ENCODE assay signal across 8 cellular contexts in the genomic region with DNA sequence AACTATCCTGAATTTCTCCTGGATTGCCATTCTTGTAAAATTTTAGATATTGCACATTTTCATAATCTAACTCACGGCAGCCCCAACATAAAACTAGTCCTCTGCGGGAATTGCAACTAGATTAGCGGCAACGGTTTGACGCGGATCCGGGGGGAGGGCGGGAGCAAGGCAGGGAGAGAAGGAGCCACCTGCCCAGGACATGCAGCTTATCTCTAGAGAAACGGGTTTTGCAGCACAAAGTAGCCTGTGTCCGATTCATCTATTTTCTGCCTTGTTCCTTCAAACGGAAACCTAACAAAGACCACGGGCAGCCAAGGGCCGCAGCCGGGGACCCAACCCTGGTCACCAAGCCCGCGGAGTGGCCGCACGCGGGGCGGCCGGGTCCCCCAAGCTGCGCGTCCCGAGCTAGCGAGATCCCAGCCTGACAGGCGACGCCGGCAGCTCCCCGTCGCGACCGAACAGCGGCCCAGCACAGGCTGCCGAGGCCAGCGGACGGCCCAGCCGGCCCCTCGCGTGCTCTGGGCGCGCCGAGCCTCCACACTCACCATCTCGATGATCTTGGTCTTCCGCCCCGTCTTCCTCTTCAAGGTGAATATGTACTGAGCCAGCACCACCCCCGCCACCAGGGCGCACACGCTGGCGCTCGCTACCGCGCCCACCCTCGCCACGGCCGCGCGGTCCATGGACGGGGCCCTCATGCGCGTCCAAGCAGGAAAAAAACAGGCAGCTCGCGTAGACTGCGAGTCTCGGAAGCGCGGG. TPM values are rescaled to one million over a fixed set of nuclear protein-coding genes. Genes with fewer than 3 reads are reported as not detected.
DNase-seq lines count a peak whose midpoint lies in the region; ATAC-seq and TF ChIP-seq lines count a peak whose summit lies in the region.

A gene (minus strand): TSS at position 754 of the 759 bp plus-strand sequence. CDS start 71 bp downstream, at position 683.

- ATAC-seq in GM21619 (IDR thresholded peaks at IDR 0.05; ENCODE audit: unreplicated experiment) = peak; percentile 37

- H3K4me1 ChIP-seq in liver (ENCODE audit: control insufficient read depth in 4 of 4, insufficient read depth in 4 of 4, low read length in 3 of 4) = peaks cover 10 to 34% (median 20%) of the 10 kb centered on the region in 4 donors

- H3K4me1 Mint-ChIP-seq in IgD-negative memory B cell = peaks cover 20 to 34% (median 32%) of the 10 kb centered on the region in 3 donors
- peaks cover 32% of the 10 kb centered on the region for H3K4me1 Mint-ChIP-seq in dendritic cell treated with granulocyte-macrophage colony-stimulating factor and Interleukin-4, amounts not matched to agents 40 ng/mL and 50 ng/mL, for 4 days (ENCODE audit: low read depth)

- peak within 1 kb of the TSS; percentile 88 for H3K9ac ChIP-seq in liver (ENCODE audit: low read depth in 1 of 2, low read length in 2 of 2)

- WGBS in liver = under 1% methylated on average over 66 of the region's 66 CpGs

- intact Hi-C loops in T-helper 2 cell treated with Interferon-gamma antibody and Interleukin-4, amounts not matched to agents 100 ng/mL and 5 ng/mL, for 36 hours (cut with micrococcal nuclease) = loop anchor here (1.0 kb wide), 2 partner anchors 8 to 119 kb away; no protein-coding TSS in a partner anchor
- intact Hi-C loops in dendritic cell treated with granulocyte-macrophage colony-stimulating factor and Interleukin-4, amounts not matched to agents 40 ng/mL and 50 ng/mL, for 4 days (cut with micrococcal nuclease) = loop anchor here (2.0 to 10.0 kb wide), 5 partner anchors 23 to 567 kb away; a partner anchor contains a TSS

- H3K27me3 Mint-ChIP-seq in IgD-negative memory B cell = no peaks in the 10 kb centered on the region
- no peaks in the 10 kb centered on the region for H3K27me3 Mint-ChIP-seq in dendritic cell treated with granulocyte-macrophage colony-stimulating factor and Interleukin-4, amounts not matched to agents 40 ng/mL and 50 ng/mL, for 4 days

- DNase-seq in GM03348 (ENCODE audit: low spot score) (peak; percentile 51), dedifferentiated amniotic fluid mesenchymal stem cell (ENCODE audit: extremely low spot score) (no peak)
- DNase-seq in stimulated activated CD4-positive, alpha-beta T cell treated with anti-CD3 and anti-CD28 coated beads, Interleukin-4, amount 100 ng/mL, for 4 hours = peak; percentile 6 to 16

- peak within 1 kb of the TSS; percentile 90 to 95 (median 90) for H3K4me3 ChIP-seq in liver (ENCODE audit: low read depth in 1 of 3, low read length in 3 of 3)

- peaks cover 4% of the 10 kb centered on the region for H3K36me3 Mint-ChIP-seq in IgD-negative memory B cell
- H3K36me3 Mint-ChIP-seq in dendritic cell treated with granulocyte-macrophage colony-stimulating factor and Interleukin-4, amounts not matched to agents 40 ng/mL and 50 ng/mL, for 4 days (ENCODE audit: low read depth) = peaks cover 18% of the 10 kb centered on the region

- peaks cover 0 to 2% (median 0%) of the 10 kb centered on the region in 4 donors for H3K9me3 ChIP-seq in liver (ENCODE audit: control insufficient read depth in 4 of 4, low read length in 3 of 4)

- no peak for TF ChIP-seq CTCF in liver (IDR thresholded peaks at IDR 0.05; ENCODE audit: low read depth, low read length, missing input control)

- peak within 1 kb of the TSS; percentile 97 for H3K27ac ChIP-seq in liver (ENCODE audit: low read depth in 1 of 2, low read length in 2 of 2)

- H3K27me3 ChIP-seq in liver (ENCODE audit: control insufficient read depth in 4 of 4, insufficient read depth in 4 of 4, low read length in 3 of 4) = no peaks in the 10 kb centered on the region

- H3K36me3 ChIP-seq in liver (ENCODE audit: control insufficient read depth in 4 of 4, insufficient read depth in 3 of 4, low read depth in 1 of 4, low read length in 3 of 4) = no peaks in the 10 kb centered on the region

- peak within 1 kb of the TSS; percentile 82 to 98 (median 96) for H3K4me3 Mint-ChIP-seq in IgD-negative memory B cell
- peak within 1 kb of the TSS; percentile 92 for H3K4me3 Mint-ChIP-seq in dendritic cell treated with granulocyte-macrophage colony-stimulating factor and Interleukin-4, amounts not matched to agents 40 ng/mL and 50 ng/mL, for 4 days

- H3K27ac Mint-ChIP-seq in IgD-negative memory B cell = peak within 1 kb of the TSS; percentile 33 to 99 (median 97)
- H3K27ac Mint-ChIP-seq in dendritic cell treated with granulocyte-macrophage colony-stimulating factor and Interleukin-4, amounts not matched to agents 40 ng/mL and 50 ng/mL, for 4 days = peak within 1 kb of the TSS; percentile 91

- H3K9me3 Mint-ChIP-seq in IgD-negative memory B cell = peaks cover 4 to 10% (median 9%) of the 10 kb centered on the region in 3 donors
- peaks cover 23% of the 10 kb centered on the region for H3K9me3 Mint-ChIP-seq in dendritic cell treated with granulocyte-macrophage colony-stimulating factor and Interleukin-4, amounts not matched to agents 40 ng/mL and 50 ng/mL, for 4 days

- no peak for TF ChIP-seq RAD21 in liver (IDR thresholded peaks at IDR 0.05)

TF ChIP-seq in liver, 16 proteins besides CTCF, POLR2A, EP300 and RAD21:
- TF ChIP-seq, protein P1, sequence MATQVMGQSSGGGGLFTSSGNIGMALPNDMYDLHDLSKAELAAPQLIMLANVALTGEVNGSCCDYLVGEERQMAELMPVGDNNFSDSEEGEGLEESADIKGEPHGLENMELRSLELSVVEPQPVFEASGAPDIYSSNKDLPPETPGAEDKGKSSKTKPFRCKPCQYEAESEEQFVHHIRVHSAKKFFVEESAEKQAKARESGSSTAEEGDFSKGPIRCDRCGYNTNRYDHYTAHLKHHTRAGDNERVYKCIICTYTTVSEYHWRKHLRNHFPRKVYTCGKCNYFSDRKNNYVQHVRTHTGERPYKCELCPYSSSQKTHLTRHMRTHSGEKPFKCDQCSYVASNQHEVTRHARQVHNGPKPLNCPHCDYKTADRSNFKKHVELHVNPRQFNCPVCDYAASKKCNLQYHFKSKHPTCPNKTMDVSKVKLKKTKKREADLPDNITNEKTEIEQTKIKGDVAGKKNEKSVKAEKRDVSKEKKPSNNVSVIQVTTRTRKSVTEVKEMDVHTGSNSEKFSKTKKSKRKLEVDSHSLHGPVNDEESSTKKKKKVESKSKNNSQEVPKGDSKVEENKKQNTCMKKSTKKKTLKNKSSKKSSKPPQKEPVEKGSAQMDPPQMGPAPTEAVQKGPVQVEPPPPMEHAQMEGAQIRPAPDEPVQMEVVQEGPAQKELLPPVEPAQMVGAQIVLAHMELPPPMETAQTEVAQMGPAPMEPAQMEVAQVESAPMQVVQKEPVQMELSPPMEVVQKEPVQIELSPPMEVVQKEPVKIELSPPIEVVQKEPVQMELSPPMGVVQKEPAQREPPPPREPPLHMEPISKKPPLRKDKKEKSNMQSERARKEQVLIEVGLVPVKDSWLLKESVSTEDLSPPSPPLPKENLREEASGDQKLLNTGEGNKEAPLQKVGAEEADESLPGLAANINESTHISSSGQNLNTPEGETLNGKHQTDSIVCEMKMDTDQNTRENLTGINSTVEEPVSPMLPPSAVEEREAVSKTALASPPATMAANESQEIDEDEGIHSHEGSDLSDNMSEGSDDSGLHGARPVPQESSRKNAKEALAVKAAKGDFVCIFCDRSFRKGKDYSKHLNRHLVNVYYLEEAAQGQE (IDR thresholded peaks at IDR 0.05) = peak; percentile 39
- no peak for TF ChIP-seq FOXA1 (IDR thresholded peaks at IDR 0.05)

RNA-seq across cellular contexts. Expression of the gene that starts here (rescaled TPM):
- 67.5 TPM for polyA plus RNA-seq in IgD-negative memory B cell
- 35.5 and 37.3 TPM in 2 replicates for total RNA-seq in T-helper 2 cell treated with Interferon-gamma antibody and Interleukin-4, amounts not matched to agents 100 ng/mL and 5 ng/mL, for 36 hours
- total RNA-seq in liver = 10 to 100 TPM in 1 of 2 donors, 1 to 10 TPM in 1; 9.5 to 41.6 TPM
- 1 to 10 TPM; 4.3 to 9.8 TPM for polyA plus RNA-seq in liver
